17 cellular contexts compared by ENCODE assay signal in the genomic region with DNA sequence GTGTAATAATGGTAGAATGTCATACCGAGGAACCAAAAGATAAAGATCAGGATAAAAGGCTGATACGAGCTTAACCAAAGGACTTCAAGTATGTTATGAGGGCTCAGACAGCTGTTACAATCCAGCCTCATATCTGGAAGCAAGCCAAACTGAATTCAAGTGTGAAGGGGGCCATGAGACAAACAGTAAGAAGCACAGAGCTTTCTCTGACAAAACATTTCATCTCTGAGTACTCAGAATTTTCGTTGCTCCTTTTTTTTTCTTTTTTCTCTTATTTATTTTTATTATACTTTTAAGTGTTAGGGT. TPM values are rescaled to one million over a fixed set of nuclear protein-coding genes. Genes with fewer than 3 reads are reported as not detected.
DNase-seq lines count a peak whose midpoint lies in the region; ATAC-seq and TF ChIP-seq lines count a peak whose summit lies in the region.
"Had no signal": no experiment of that assay in that cellular context is flagged by ENCODE, and none has a peak within 500 bp of the region (broad histone marks: within the 10 kb centered on the region; RNA-seq: fewer than 3 reads in every experiment).

No MANE protein-coding gene starts in this region.

- H3K27ac ChIP-seq in VCaP: peak overlapping the region; percentile 90
- H3K27ac ChIP-seq in neural progenitor cell: no peak overlapping the region

- no peak overlapping the region for H3K9ac ChIP-seq in neural progenitor cell

- H3K4me2 ChIP-seq in neural progenitor cell: no peak overlapping the region

- no peaks in the 10 kb centered on the region for H3K9me3 ChIP-seq in neural progenitor cell (ENCODE audit: low read depth)
- H3K9me3 ChIP-seq: transverse colon had no signal

- H3K4me3 ChIP-seq in neural progenitor cell: no peak overlapping the region
- H3K4me3 ChIP-seq: transverse colon had no signal

- H3K36me3 ChIP-seq in neural progenitor cell: no peaks in the 10 kb centered on the region
- H3K36me3 ChIP-seq: transverse colon had no signal

- no peaks in the 10 kb centered on the region for H4K20me1 ChIP-seq in neural progenitor cell (ENCODE audit: low read depth)

- H3K4me3 Mint-ChIP-seq in nephron (peak overlapping the region in 1 of 3 experiments; percentile 6), neural progenitor cell (no peak overlapping the region)

- H3K27ac Mint-ChIP-seq in nephron (peak overlapping the region in 2 of 3 experiments; percentile 53 to 59), neural progenitor cell (no peak overlapping the region)

- no peak overlapping the region for H2AFZ ChIP-seq in neural progenitor cell (replicated peaks)

- H3K27me3 Mint-ChIP-seq in nephron (ENCODE audit: low read depth) (no peaks in the 10 kb centered on the region), neural progenitor cell (ENCODE audit: insufficient read depth, low read depth) (peaks cover 2% of the 10 kb centered on the region)

- ATAC-seq in GM21717 (IDR thresholded peaks at IDR 0.05; ENCODE audit: unreplicated experiment): no peak
- ATAC-seq: HCT116 had no signal

- no peaks in the 10 kb centered on the region for H3K27me3 ChIP-seq in neural progenitor cell
- H3K27me3 ChIP-seq: transverse colon had no signal

- H3K36me3 Mint-ChIP-seq in nephron (ENCODE audit: low read depth) (no peaks in the 10 kb centered on the region), neural progenitor cell (no peaks in the 10 kb centered on the region)

- no peaks in the 10 kb centered on the region for H3F3A ChIP-seq in neural progenitor cell (ENCODE audit: low read depth)

- TF ChIP-seq CTCF in VCaP (conservative IDR thresholded peaks at IDR 0.05): no peak
- no peak for TF ChIP-seq CTCF in nephron (IDR thresholded peaks at IDR 0.05; ENCODE audit: unreplicated experiment in 3 of 3)
- TF ChIP-seq CTCF in neural progenitor cell (IDR thresholded peaks at IDR 0.05): no peak

- no peaks in the 10 kb centered on the region for H3K79me2 ChIP-seq in neural progenitor cell (ENCODE audit: low read depth)

- H3K4me1 Mint-ChIP-seq in nephron: peaks cover 9% of the 10 kb centered on the region
- H3K4me1 Mint-ChIP-seq in neural progenitor cell: peaks cover 5% of the 10 kb centered on the region

- peak; percentile 89 for DNase-seq in DMS79 treated with DMSO at 0.1 percent for 48 hours (lab: John Stamatoyannopoulos, UW)
- peak; percentile 64 for DNase-seq in NCI-H1105 treated with DMSO at 0.1 percent for 48 hours (lab: John Stamatoyannopoulos, UW)
- DNase-seq in neural progenitor cell (ENCODE audit: low spot score): no peak
- no peak for DNase-seq in activated naive CD4-positive, alpha-beta T cell (lab: John Stamatoyannopoulos, UW)
- no peak for DNase-seq in cerebellar nuclear complex (lab: John Stamatoyannopoulos, UW)
- DNase-seq: activated CD4-positive, alpha-beta T cell treated with anti-CD3 and anti-CD28 coated beads, Interleukin-2, amount 50 U/mL, for 1 hour; aorta; MM.1S; Right ventricle myocardium superior; stimulated activated CD4-positive, alpha-beta T cell treated with anti-CD3 and anti-CD28 coated beads, Interleukin-12 subunit alpha, Interleukin-12 subunit beta, amount 100 ng/mL, for 4 hours; T1000; transverse colon had no signal

- H3K9me3 Mint-ChIP-seq in nephron: peaks cover 13% of the 10 kb centered on the region
- H3K9me3 Mint-ChIP-seq in neural progenitor cell: peaks cover 12% of the 10 kb centered on the region

- H3K4me1 ChIP-seq in neural progenitor cell: peaks cover 6% of the 10 kb centered on the region

RNA-seq across cellular contexts. Expression of a gene that starts 52.9 kb away (rescaled TPM):
- total RNA-seq in neural progenitor cell (ENCODE audit: low replicate concordance): not detected in 2 replicates
- total RNA-seq: osteoblast had no signal

Comparison
In these comparisons a context has a peak if more than half of its experiments do, and no peak if none do; other contexts are left out.
1. DNase-seq: peak in DMS79 treated with DMSO at 0.1 percent for 48 hours (single experiment) and NCI-H1105 treated with DMSO at 0.1 percent for 48 hours (single experiment); none in neural progenitor cell (single experiment), activated naive CD4-positive, alpha-beta T cell (0 of 4) and cerebellar nuclear complex (0 of 2).